8 cellular contexts compared by ENCODE assay signal in the genomic region with DNA sequence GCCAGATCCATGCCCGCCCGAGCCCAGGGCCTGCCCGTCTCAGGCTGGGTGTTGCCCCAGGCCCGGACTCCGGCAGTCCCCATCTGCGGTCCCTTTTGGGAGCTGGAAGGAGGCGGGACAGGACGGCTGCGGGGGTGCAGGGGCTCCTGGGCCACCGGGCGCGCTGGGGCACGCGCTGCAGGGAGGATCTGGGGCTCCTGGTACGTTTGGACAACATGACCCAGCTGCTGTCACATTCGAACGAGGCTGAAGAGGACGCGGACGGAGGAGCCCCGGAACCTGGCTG. TPM values are rescaled to one million over a fixed set of nuclear protein-coding genes. Genes with fewer than 3 reads are reported as not detected.
A peak's percentile ranks its signal among the peaks of the same experiment; 100 is the strongest.
DNase-seq lines count a peak whose midpoint lies in the region; ATAC-seq and TF ChIP-seq lines count a peak whose summit lies in the region.

No MANE protein-coding gene starts in this region.

- H3K4me1 ChIP-seq in Karpas-422 (ENCODE audit: low read length): peaks cover 34% of the 10 kb centered on the region

- H2AFZ ChIP-seq in Karpas-422 (ENCODE audit: low read length): peak overlapping the region; percentile 69; the same call in 1 of the 2 replicates

- no peaks in the 10 kb centered on the region for H3K9me3 Mint-ChIP-seq in T-helper 2 cell treated with Interferon-gamma antibody and Interleukin-4, amounts not matched to agents 5 μg/mL and 100 μg/mL, for 36 hours
- H3K9me3 Mint-ChIP-seq in natural killer cell: no peaks in the 10 kb centered on the region

- H3K4me3 ChIP-seq in Karpas-422 (ENCODE audit: low read length) (peak overlapping the region; percentile 91), coronary artery (peak overlapping the region; percentile 92)

- intact Hi-C loops in natural killer cell (cut with micrococcal nuclease): loop anchor here (5.0 kb wide), 1 partner anchor 51 kb away; no protein-coding TSS in a partner anchor

- no peak for DNase-seq in T-helper 2 cell treated with Interferon-gamma antibody and Interleukin-4, amounts not matched to agents 5 μg/mL and 100 μg/mL, for 36 hours (ENCODE audit: low spot score)
- no peak for DNase-seq in T-helper 2 cell
- DNase-seq in Karpas-422: peak; percentile 76
- DNase-seq in coronary artery (ENCODE audit: low spot score): peak; percentile 78
- DNase-seq in natural killer cell: no peak
- no peak for DNase-seq in NCI-H524 (lab: John Stamatoyannopoulos, UW)
- DNase-seq in NCI-H446 treated with DMSO at 0.1 percent for 48 hours (lab: John Stamatoyannopoulos, UW): no peak

- H3K36me3 ChIP-seq in Karpas-422 (ENCODE audit: insufficient read depth, low read length): no peaks in the 10 kb centered on the region

- H3K4me1 Mint-ChIP-seq in T-helper 2 cell treated with Interferon-gamma antibody and Interleukin-4, amounts not matched to agents 5 μg/mL and 100 μg/mL, for 36 hours (ENCODE audit: low read depth): peaks cover 10% of the 10 kb centered on the region
- H3K4me1 Mint-ChIP-seq in natural killer cell: peaks cover 16% of the 10 kb centered on the region in 2 donors

- peak overlapping the region; percentile 67 for H3K27ac Mint-ChIP-seq in T-helper 2 cell treated with Interferon-gamma antibody and Interleukin-4, amounts not matched to agents 5 μg/mL and 100 μg/mL, for 36 hours
- H3K27ac Mint-ChIP-seq in natural killer cell: peak overlapping the region; percentile 85 to 90

- ATAC-seq in natural killer cell (no peak), HG03571 (IDR thresholded peaks at IDR 0.05; ENCODE audit: unreplicated experiment) (no peak)

- no peak for TF ChIP-seq CTCF in coronary artery (IDR thresholded peaks at IDR 0.05)
- no peak for TF ChIP-seq CTCF in natural killer cell (IDR thresholded peaks at IDR 0.05)

- H3K27me3 Mint-ChIP-seq in T-helper 2 cell treated with Interferon-gamma antibody and Interleukin-4, amounts not matched to agents 5 μg/mL and 100 μg/mL, for 36 hours (ENCODE audit: low read depth): no peaks in the 10 kb centered on the region
- H3K27me3 Mint-ChIP-seq in natural killer cell (ENCODE audit: low read depth in 2 of 2): no peaks in the 10 kb centered on the region

- H3K9ac ChIP-seq in Karpas-422 (ENCODE audit: low read length): peak overlapping the region; percentile 99

- H3K27ac ChIP-seq in Karpas-422 (ENCODE audit: low read length) (peak overlapping the region; percentile 83), coronary artery (peak overlapping the region; percentile 84 to 94)

- no peaks in the 10 kb centered on the region for H3K9me2 ChIP-seq in Karpas-422 (replicated peaks; ENCODE audit: insufficient read depth, low read length)

- H3K9me3 ChIP-seq in Karpas-422 (ENCODE audit: low read length): no peaks in the 10 kb centered on the region

- 0 out of 2 replicates have a peak, but pooled peaks cover 5% of the 10 kb centered on the region for H3K79me2 ChIP-seq in Karpas-422 (ENCODE audit: low read length)

- no peaks in the 10 kb centered on the region for H4K20me1 ChIP-seq in Karpas-422 (ENCODE audit: insufficient read depth, low read depth, low read length)

- peak overlapping the region; percentile 96 for H3K4me2 ChIP-seq in Karpas-422 (ENCODE audit: low read depth, low read length, poor library complexity, severe bottlenecking)

- H3K36me3 Mint-ChIP-seq in T-helper 2 cell treated with Interferon-gamma antibody and Interleukin-4, amounts not matched to agents 5 μg/mL and 100 μg/mL, for 36 hours (ENCODE audit: low read depth): no peaks in the 10 kb centered on the region
- no peaks in the 10 kb centered on the region for H3K36me3 Mint-ChIP-seq in natural killer cell

- H3K4me3 Mint-ChIP-seq in T-helper 2 cell treated with Interferon-gamma antibody and Interleukin-4, amounts not matched to agents 5 μg/mL and 100 μg/mL, for 36 hours: peak overlapping the region; percentile 56
- peak overlapping the region; percentile 74 for H3K4me3 Mint-ChIP-seq in natural killer cell

- H3K27me3 ChIP-seq in Karpas-422 (ENCODE audit: low read length): no peaks in the 10 kb centered on the region

RNA-seq across cellular contexts. Expression of a gene that starts 6.6 kb away (rescaled TPM):
- 0.32 TPM in 1 of 2 replicates, not detected in the other for total RNA-seq in Karpas-422 (2014; rRNA removed; shearing (Covaris generic); ENCODE audit: low replicate concordance)
- total RNA-seq in natural killer cell: 1 to 10 TPM; 2.1 to 3.9 (median 2.9) TPM

RNA-seq across cellular contexts. Expression of a gene that starts 10.6 kb away (rescaled TPM):
- total RNA-seq in Karpas-422 (2014; rRNA removed; shearing (Covaris generic); ENCODE audit: low replicate concordance): not detected in 2 replicates
- total RNA-seq in natural killer cell: under 1 TPM in 1 of 3 donors, not detected in 2; 0.41 TPM

RNA-seq across cellular contexts. Expression of a gene that starts 17.6 kb away (rescaled TPM):
- total RNA-seq in Karpas-422 (2014; rRNA removed; shearing (Covaris generic); ENCODE audit: low replicate concordance): 65.7 and 93.7 TPM in 2 replicates
- 100 to 1,000 TPM; 285 to 304 (median 289) TPM for total RNA-seq in natural killer cell

Comparison
In these comparisons a context has a peak if more than half of its experiments do, and no peak if none do; other contexts are left out.
1. DNase-seq: peak in Karpas-422 (single experiment) and coronary artery (single experiment); none in T-helper 2 cell treated with Interferon-gamma antibody and Interleukin-4, amounts not matched to agents 5 μg/mL and 100 μg/mL, for 36 hours (single experiment), T-helper 2 cell (0 of 5), natural killer cell (single experiment), NCI-H524 (0 of 2) and NCI-H446 treated with DMSO at 0.1 percent for 48 hours (single experiment).